9 cellular contexts compared by ENCODE assay signal in the genomic region with DNA sequence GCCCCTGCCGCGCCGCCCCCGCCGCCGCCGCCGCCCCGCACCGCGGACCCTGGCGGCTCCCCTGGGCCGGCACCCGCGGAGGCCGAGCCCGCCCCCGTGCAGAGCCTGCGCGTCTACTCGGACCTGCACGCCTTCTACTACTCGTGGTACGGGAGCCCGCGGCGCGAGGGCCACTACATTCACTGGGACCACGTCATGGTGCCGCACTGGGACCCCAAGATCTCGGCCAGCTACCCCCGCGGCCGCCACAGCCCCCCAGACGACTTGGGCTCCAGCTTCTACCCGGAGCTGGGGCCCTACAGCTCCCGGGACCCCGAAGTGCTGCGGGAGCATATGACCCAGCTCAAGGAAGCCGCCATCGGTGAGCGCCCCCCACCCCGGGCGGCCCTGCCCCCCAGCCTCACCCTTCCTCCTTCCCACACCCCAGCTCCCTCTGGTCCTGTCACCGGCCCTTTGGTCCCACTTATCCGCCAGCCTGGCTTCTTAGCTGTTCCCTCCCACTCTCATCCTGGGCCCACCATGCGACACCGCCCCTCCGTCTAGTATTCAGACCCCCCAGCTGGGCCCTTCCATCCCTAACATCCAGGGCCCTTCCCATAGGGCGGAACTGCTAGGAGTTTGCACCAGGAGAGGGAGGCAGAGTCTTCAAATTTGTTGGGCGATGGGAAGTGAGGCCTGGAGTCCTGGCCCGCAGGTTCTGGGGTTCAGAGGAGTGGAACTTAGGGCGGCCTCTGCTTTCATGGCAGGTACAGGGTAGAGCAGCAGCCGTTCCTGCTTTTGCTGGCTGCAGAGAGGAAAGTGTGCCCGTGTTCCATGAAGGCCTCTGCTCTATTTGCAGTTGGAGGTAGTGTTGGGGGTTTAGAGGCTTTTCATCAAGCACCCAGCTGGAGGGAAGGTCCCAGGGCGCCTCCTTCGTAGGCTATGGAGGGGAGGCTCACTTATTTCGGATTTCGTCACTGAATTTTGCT. TPM values are rescaled to one million over a fixed set of nuclear protein-coding genes. Genes with fewer than 3 reads are reported as not detected.
A peak's percentile ranks its signal among the peaks of the same experiment; 100 is the strongest.
DNase-seq lines count a peak whose midpoint lies in the region; ATAC-seq and TF ChIP-seq lines count a peak whose summit lies in the region.
"Had no signal": no experiment of that assay in that cellular context is flagged by ENCODE, and none has a peak within 500 bp of the region (broad histone marks: within the 10 kb centered on the region; RNA-seq: fewer than 3 reads in every experiment).

No MANE protein-coding gene starts in this region.

- ATAC-seq in DND-41 (ENCODE audit: insufficient read depth, low read depth) (peak; percentile 21; the same call in 1 of the 3 replicates), right cardiac atrium (peak in 1 of 2 donors; percentile 10), HG03439 (IDR thresholded peaks at IDR 0.05; ENCODE audit: unreplicated experiment) (no peak)

- peaks cover 33% of the 10 kb centered on the region for H3K79me2 ChIP-seq in DND-41 (ENCODE audit: insufficient read depth, low read length)

- H3K4me3 ChIP-seq in DND-41 (ENCODE audit: low read depth in 1 of 2, low read length in 2 of 2) (peak overlapping the region; percentile 78 to 97; a peak in 3 of 4 replicates), HEK293 (ENCODE audit: low read depth, low read length) (peak overlapping the region; percentile 70), SJSA1 (peak overlapping the region; percentile 38), right cardiac atrium (ENCODE audit: low read length) (peak overlapping the region; percentile 61), stomach (peak overlapping the region; percentile 55 to 74 (median 68))

- CTCF ChIA-PET in HEK293 (lab: Yijun Ruan, JAX), result interaction anchor here (0.6 to 1.0 kb wide), 2 partner anchors 13 to 66 kb away, joined by 4 read pairs; a partner anchor contains a TSS

- H4K20me1 ChIP-seq in DND-41 (ENCODE audit: insufficient read depth, low read length), result peaks cover 27% of the 10 kb centered on the region; the same call in 1 of the 2 replicates

- TF ChIP-seq EP300 in stomach (IDR thresholded peaks at IDR 0.05), result no peak

- no peak for TF ChIP-seq POLR2A in stomach (IDR thresholded peaks at IDR 0.05)

- peak overlapping the region; percentile 60 for H3K27ac ChIP-seq in DND-41 (ENCODE audit: low read length)
- H3K27ac ChIP-seq in HEK293 (ENCODE audit: extremely low read depth, low read depth, low read length), result peak overlapping the region; percentile 88; the same call in 1 of the 2 replicates
- H3K27ac ChIP-seq in SJSA1, result no peak overlapping the region
- no peak overlapping the region for H3K27ac ChIP-seq in right cardiac atrium (ENCODE audit: low read length)
- no peak overlapping the region for H3K27ac ChIP-seq in stomach

- peak overlapping the region; percentile 99 for H3K4me2 ChIP-seq in DND-41 (ENCODE audit: insufficient read depth, low read length)

- H3K27me3 ChIP-seq in DND-41 (ENCODE audit: insufficient read depth, low read length, poor library complexity) (no peaks in the 10 kb centered on the region), SJSA1 (replicated peaks) (peaks cover 38% of the 10 kb centered on the region), right cardiac atrium (ENCODE audit: control insufficient read depth, insufficient read depth) (no peaks in the 10 kb centered on the region), stomach (peaks cover 0 to 43% (median 0%) of the 10 kb centered on the region in 3 donors)

- TF ChIP-seq CTCF in DND-41 (IDR thresholded peaks at IDR 0.05; ENCODE audit: borderline replicate concordance, extremely low read depth, low read length, poor library complexity, severe bottlenecking), result no peak
- TF ChIP-seq CTCF in HEK293 (tag by site-specific recombination; IDR thresholded peaks at IDR 0.05), result peak; percentile 73
- TF ChIP-seq CTCF in stomach (IDR thresholded peaks at IDR 0.05), result no peak

- H3K9ac ChIP-seq in DND-41 (ENCODE audit: low read depth, low read length), result peak overlapping the region; percentile 98

- H3K36me3 ChIP-seq in DND-41 (ENCODE audit: insufficient read depth, low read length), result peaks cover 38% of the 10 kb centered on the region
- H3K36me3 ChIP-seq in HEK293 (ENCODE audit: control insufficient read depth in 2 of 2, insufficient read depth in 1 of 2, low read length in 2 of 2), result peaks cover 13 to 40% of the 10 kb centered on the region in 2 experiments; a peak in 2 of 3 replicates
- no peaks in the 10 kb centered on the region for H3K36me3 ChIP-seq in SJSA1
- peaks cover 0 to 17% (median 9%) of the 10 kb centered on the region in 4 donors for H3K36me3 ChIP-seq in stomach

- DNase-seq in DND-41 (peak; percentile 17), SJSA1 (ENCODE audit: low read depth in 1 of 2, low spot score in 2 of 2) (no peak), right cardiac atrium (peak in 2 of 3 donors; percentile 51 to 55), stomach (no peak), NCI-H524 treated with DMSO at 0.1 percent for 48 hours (lab: John Stamatoyannopoulos, UW) (no peak), globus pallidus (ENCODE audit: low spot score) (no peak)

- WGBS in right cardiac atrium, result 10% methylated on average over 59 of the region's 59 CpGs
- WGBS in stomach, 5 donors, result 10 to 29% (median 11%) methylated on average over 18 to 59 of the region's 59 CpGs

- peak overlapping the region; percentile 99 for H2AFZ ChIP-seq in DND-41 (ENCODE audit: low read depth, low read length)

- intact Hi-C loops in right cardiac atrium (cut with DNase I) (no loop called here), stomach (cut with DNase I; ENCODE audit: low total_unique reads) (no loop called here)

- peaks cover 30% of the 10 kb centered on the region for H3K4me1 ChIP-seq in DND-41 (ENCODE audit: insufficient read depth, low read length)
- peaks cover 7% of the 10 kb centered on the region; the same call in 1 of the 2 replicates for H3K4me1 ChIP-seq in HEK293 (ENCODE audit: control insufficient read depth, insufficient read depth, low read length)
- H3K4me1 ChIP-seq in SJSA1 (replicated peaks), result peaks cover 12% of the 10 kb centered on the region
- H3K4me1 ChIP-seq in right cardiac atrium (ENCODE audit: control insufficient read depth, insufficient read depth, low read length), result no peaks in the 10 kb centered on the region
- peaks cover 15 to 25% (median 23%) of the 10 kb centered on the region in 4 donors for H3K4me1 ChIP-seq in stomach

- H3K9me3 ChIP-seq in DND-41 (ENCODE audit: insufficient read depth, low read length, severe bottlenecking) (no peaks in the 10 kb centered on the region), HEK293 (ENCODE audit: control insufficient read depth, insufficient read depth, low read depth, low read length) (no peaks in the 10 kb centered on the region), SJSA1 (replicated peaks) (no peaks in the 10 kb centered on the region; the same call in 1 of the 2 replicates), right cardiac atrium (ENCODE audit: control insufficient read depth, low read length) (no peaks in the 10 kb centered on the region), stomach (no peaks in the 10 kb centered on the region)

- POLR2A ChIA-PET in HEK293 (lab: Yijun Ruan, JAX), result interaction anchor here (0.8 to 0.9 kb wide), 3 partner anchors 12 to 65 kb away, joined by 3 to 13 read pairs (median 3); a partner anchor contains a TSS

TF ChIP-seq in HEK293, 187 proteins besides CTCF, POLR2A, EP300 and RAD21 (continues in another document):
- TF ChIP-seq, protein P1, sequence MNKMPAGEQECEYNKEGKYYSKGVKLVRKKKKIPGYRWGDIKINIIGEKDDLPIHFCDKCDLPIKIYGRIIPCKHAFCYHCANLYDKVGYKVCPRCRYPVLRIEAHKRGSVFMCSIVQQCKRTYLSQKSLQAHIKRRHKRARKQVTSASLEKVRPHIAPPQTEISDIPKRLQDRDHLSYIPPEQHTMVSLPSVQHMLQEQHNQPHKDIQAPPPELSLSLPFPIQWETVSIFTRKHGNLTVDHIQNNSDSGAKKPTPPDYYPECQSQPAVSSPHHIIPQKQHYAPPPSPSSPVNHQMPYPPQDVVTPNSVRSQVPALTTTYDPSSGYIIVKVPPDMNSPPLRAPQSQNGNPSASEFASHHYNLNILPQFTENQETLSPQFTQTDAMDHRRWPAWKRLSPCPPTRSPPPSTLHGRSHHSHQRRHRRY (tag by site-specific recombination; IDR thresholded peaks at IDR 0.05), result no peak
- TF ChIP-seq, protein P2, sequence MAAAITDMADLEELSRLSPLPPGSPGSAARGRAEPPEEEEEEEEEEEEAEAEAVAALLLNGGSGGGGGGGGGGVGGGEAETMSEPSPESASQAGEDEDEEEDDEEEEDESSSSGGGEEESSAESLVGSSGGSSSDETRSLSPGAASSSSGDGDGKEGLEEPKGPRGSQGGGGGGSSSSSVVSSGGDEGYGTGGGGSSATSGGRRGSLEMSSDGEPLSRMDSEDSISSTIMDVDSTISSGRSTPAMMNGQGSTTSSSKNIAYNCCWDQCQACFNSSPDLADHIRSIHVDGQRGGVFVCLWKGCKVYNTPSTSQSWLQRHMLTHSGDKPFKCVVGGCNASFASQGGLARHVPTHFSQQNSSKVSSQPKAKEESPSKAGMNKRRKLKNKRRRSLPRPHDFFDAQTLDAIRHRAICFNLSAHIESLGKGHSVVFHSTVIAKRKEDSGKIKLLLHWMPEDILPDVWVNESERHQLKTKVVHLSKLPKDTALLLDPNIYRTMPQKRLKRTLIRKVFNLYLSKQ (tag by site-specific recombination; IDR thresholded peaks at IDR 0.05; ENCODE audit: borderline replicate concordance), result no peak
- TF ChIP-seq ZNF248 (tag by site-specific recombination; IDR thresholded peaks at IDR 0.05) (no peak), MYNN (tag by site-specific recombination; IDR thresholded peaks at IDR 0.05; ENCODE audit: borderline replicate concordance) (no peak), ZNF24 (tag by site-specific recombination; IDR thresholded peaks at IDR 0.05) (no peak)

RNA-seq across cellular contexts. Expression of a gene that starts 1.0 kb away (rescaled TPM):
- total RNA-seq in SJSA1 (2014; rRNA removed; shearing (Covaris generic)), result 0.95 TPM in 1 of 2 replicates, not detected in the other
- 1 to 10 TPM in 3 of 4 donors, under 1 TPM in 1; 0.69 to 1.5 (median 1.2) TPM for total RNA-seq in right cardiac atrium
- polyA plus RNA-seq in right cardiac atrium, result 0.93 TPM
- 1 to 10 TPM in 4 of 5 donors, not detected in 1; 1.8 to 5.8 (median 3.8) TPM for total RNA-seq in stomach
- polyA plus RNA-seq in stomach, result 1 to 10 TPM; 1.4 to 3.6 (median 2.2) TPM

RNA-seq across cellular contexts. Expression of a gene that starts 12.9 kb away (rescaled TPM):
- 66.0 and 89.3 TPM in 2 replicates for total RNA-seq in SJSA1 (2014; rRNA removed; shearing (Covaris generic))
- total RNA-seq in right cardiac atrium, result 10 to 100 TPM; 45.5 to 61.2 (median 55.5) TPM
- polyA plus RNA-seq in right cardiac atrium, result 84.0 TPM
- 100 to 1,000 TPM in 2 of 5 donors, 10 to 100 TPM in 2, 1 to 10 TPM in 1; 7.9 to 193 (median 46.7) TPM for total RNA-seq in stomach
- 10 to 100 TPM; 43.4 to 59.0 (median 59.0) TPM for polyA plus RNA-seq in stomach

RNA-seq across cellular contexts. Expression of a gene that starts 13.4 kb away (rescaled TPM):
- total RNA-seq in SJSA1 (2014; rRNA removed; shearing (Covaris generic)), result 32.0 and 59.7 TPM in 2 replicates
- 1 to 10 TPM; 4.0 to 8.4 (median 5.8) TPM for total RNA-seq in right cardiac atrium
- 5.7 TPM for polyA plus RNA-seq in right cardiac atrium
- total RNA-seq in stomach, result 10 to 100 TPM in 3 of 5 donors, 1 to 10 TPM in 1, not detected in 1; 1.3 to 30.3 (median 15.5) TPM
- polyA plus RNA-seq in stomach, result 10 to 100 TPM in 2 of 3 donors, 1 to 10 TPM in 1; 9.9 to 13.1 (median 10.4) TPM

RNA-seq across cellular contexts. Expression of a gene that starts 29.7 kb away (rescaled TPM):
- total RNA-seq in SJSA1 (2014; rRNA removed; shearing (Covaris generic)), result not detected in 2 replicates
- 1 to 10 TPM in 1 of 4 donors, under 1 TPM in 3; 0.11 to 1.1 (median 0.36) TPM for total RNA-seq in right cardiac atrium
- polyA plus RNA-seq in right cardiac atrium, result 0.36 TPM
- total RNA-seq in stomach, result 100 to 1,000 TPM in 1 of 5 donors, 1 to 10 TPM in 3, not detected in 1; 1.2 to 212 (median 2.3) TPM
- 1 to 10 TPM in 1 of 3 donors, under 1 TPM in 2; 0.18 to 2.1 (median 0.31) TPM for polyA plus RNA-seq in stomach
- total RNA-seq: T-helper 1 cell treated with Interleukin-12 subunit alpha and Interleukin-12 subunit beta and Interleukin-4 antibody, amounts not matched to agents 30 ng/mL and 1 ng/mL, for 36 hours had no signal

Comparison
In these comparisons a context has a peak if more than half of its experiments do, and no peak if none do; other contexts are left out.
1. DNase-seq: peak in DND-41 (single experiment) and right cardiac atrium (2 of 3); none in SJSA1 (0 of 2), stomach (single experiment), NCI-H524 treated with DMSO at 0.1 percent for 48 hours (single experiment) and globus pallidus (single experiment).
2. H3K27ac ChIP-seq: peak in DND-41 (single experiment) and HEK293 (single experiment); none in SJSA1 (single experiment), right cardiac atrium (single experiment) and stomach (0 of 5).
3. Peak in every context shown above with its lines, with median percentiles within 50 percentile points of each other: H3K4me3 ChIP-seq.